In the genomic region with DNA sequence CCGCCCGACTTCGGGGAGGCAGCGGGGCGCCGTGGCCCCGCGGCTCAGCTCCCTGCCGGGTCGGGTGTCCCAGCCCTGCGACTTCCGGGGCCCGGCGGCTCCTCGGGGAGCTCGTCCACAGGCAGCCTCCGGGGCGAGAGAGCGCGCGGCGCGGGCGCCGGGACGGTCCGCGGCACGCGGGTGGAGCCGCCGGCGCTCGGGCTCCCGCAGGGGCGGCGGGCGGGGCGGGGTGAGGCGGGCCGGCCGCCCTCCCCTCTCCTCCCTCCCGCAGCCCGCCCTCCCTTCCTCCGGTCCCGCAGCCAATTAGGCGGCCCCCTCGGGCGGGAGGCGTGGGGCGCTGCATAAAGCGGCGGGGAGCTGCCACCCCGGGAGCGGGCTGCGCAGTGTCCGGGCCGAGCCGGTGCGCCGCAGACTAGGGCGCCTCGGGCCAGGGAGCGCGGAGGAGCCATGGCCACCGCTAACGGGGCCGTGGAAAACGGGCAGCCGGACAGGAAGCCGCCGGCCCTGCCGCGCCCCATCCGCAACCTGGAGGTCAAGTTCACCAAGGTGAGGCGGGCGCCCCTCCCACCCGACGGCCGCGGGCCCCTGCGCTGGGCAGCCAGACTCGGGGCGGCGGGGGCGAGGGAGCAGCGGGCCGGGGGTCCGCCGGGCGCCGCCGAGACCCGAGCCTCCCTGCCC, we compare ENCODE assay signal across 8 cellular contexts. TPM values are rescaled to one million over a fixed set of nuclear protein-coding genes. Genes with fewer than 3 reads are reported as not detected.
DNase-seq lines count a peak whose midpoint lies in the region; ATAC-seq and TF ChIP-seq lines count a peak whose summit lies in the region.

TSS of gene ALDH1A3 (plus strand) at position 371 of the 678 bp plus-strand sequence. CDS start at position 448, 77 bp downstream.

- H3F3A ChIP-seq in SU-DHL-6 (ENCODE audit: insufficient read depth) = no peaks in the 10 kb centered on the region

- ATAC-seq in GM21381 (IDR thresholded peaks at IDR 0.05; ENCODE audit: unreplicated experiment) (peak; percentile 44), HG02840 (IDR thresholded peaks at IDR 0.05; ENCODE audit: low FRiP score, unreplicated experiment) (no peak)
- peak; percentile 22 to 50 for ATAC-seq in naive thymus-derived CD8-positive, alpha-beta T cell

- H3K27me3 ChIP-seq in BJ (ENCODE audit: control insufficient read depth, insufficient read depth, low read length) = peaks cover 26% of the 10 kb centered on the region
- H3K27me3 ChIP-seq in SU-DHL-6 (ENCODE audit: low read length) = no peaks in the 10 kb centered on the region

- no peaks in the 10 kb centered on the region for H3K36me3 Mint-ChIP-seq in naive thymus-derived CD8-positive, alpha-beta T cell

- peak within 1 kb of the TSS; percentile 40 for H3K4me3 ChIP-seq in BJ (ENCODE audit: low read depth, low read length)
- peak within 1 kb of the TSS; percentile 24 for H3K4me3 ChIP-seq in SU-DHL-6 (ENCODE audit: insufficient read depth, low read length, poor library complexity, severe bottlenecking)
- H3K4me3 ChIP-seq in epithelial cell of esophagus (ENCODE audit: low read length) = peak within 1 kb of the TSS; percentile 79

- H3K79me2 ChIP-seq in SU-DHL-6 (ENCODE audit: insufficient read depth, low read length) = no peaks in the 10 kb centered on the region

- peaks cover 2 to 12% (median 9%) of the 10 kb centered on the region in 4 donors for H3K4me1 Mint-ChIP-seq in naive thymus-derived CD8-positive, alpha-beta T cell

- H3K27ac ChIP-seq in SU-DHL-6 (ENCODE audit: low read depth, low read length) = no peak within 1 kb of the TSS

- H4K20me1 ChIP-seq in SU-DHL-6 (ENCODE audit: low read depth, low read length) = no peaks in the 10 kb centered on the region

- H3K4me3 Mint-ChIP-seq in naive thymus-derived CD8-positive, alpha-beta T cell = peak within 1 kb of the TSS; percentile 63 to 80 (median 70)

- CTCF ChIA-PET in BJ (lab: Yijun Ruan, JAX) = interaction anchor here (1.8 to 2.0 kb wide), 2 partner anchors 39 to 208 kb away, joined by 7 read pairs; partner anchors contain the start of gene LRRK1

- no peak within 1 kb of the TSS for H3K9ac ChIP-seq in SU-DHL-6 (ENCODE audit: low read length)

- H3K9me3 ChIP-seq in SU-DHL-6 (ENCODE audit: insufficient read depth, low read length) = no peaks in the 10 kb centered on the region

- H3K27me3 Mint-ChIP-seq in naive thymus-derived CD8-positive, alpha-beta T cell = peaks cover 32 to 80% (median 59%) of the 10 kb centered on the region in 5 donors

- H3K36me3 ChIP-seq in BJ (ENCODE audit: control insufficient read depth, insufficient read depth, low read length) (no peaks in the 10 kb centered on the region), SU-DHL-6 (ENCODE audit: low read length) (no peaks in the 10 kb centered on the region)

- POLR2A ChIA-PET in BJ (lab: Charles Lee) = interaction anchor here (1.2 kb wide), 1 partner anchor 10 kb away, joined by 4 read pairs; no protein-coding TSS in a partner anchor
- POLR2A ChIA-PET in naive thymus-derived CD8-positive, alpha-beta T cell (lab: Charles Lee) = no interaction called here

- no peaks in the 10 kb centered on the region for H3K9me3 Mint-ChIP-seq in naive thymus-derived CD8-positive, alpha-beta T cell

- no peaks in the 10 kb centered on the region for H3K9me2 ChIP-seq in SU-DHL-6 (replicated peaks; ENCODE audit: insufficient read depth, low read length)

- DNase-seq in BJ (ENCODE audit: low read depth) = no peak
- DNase-seq in epithelial cell of esophagus (ENCODE audit: low read depth) = peak; percentile 89
- DNase-seq in naive thymus-derived CD8-positive, alpha-beta T cell = peak in 1 of 10 donors; percentile 2
- no peak for DNase-seq in DMS153 (lab: John Stamatoyannopoulos, UW)
- DNase-seq in NCI-H524 treated with DMSO at 0.1 percent for 48 hours (lab: John Stamatoyannopoulos, UW) = no peak

- no peak within 1 kb of the TSS for H2AFZ ChIP-seq in SU-DHL-6 (ENCODE audit: low read depth, low read length, severe bottlenecking)

- peak within 1 kb of the TSS; percentile 42 for H3K4me2 ChIP-seq in SU-DHL-6 (ENCODE audit: low read depth, low read length, poor library complexity, severe bottlenecking)

- H3K27ac Mint-ChIP-seq in naive thymus-derived CD8-positive, alpha-beta T cell = no peak within 1 kb of the TSS

- TF ChIP-seq CTCF in BJ (IDR thresholded peaks at IDR 0.05; ENCODE audit: insufficient read depth, low read depth, low read length) = no peak
- TF ChIP-seq CTCF in SU-DHL-6 (IDR thresholded peaks at IDR 0.05; ENCODE audit: insufficient read depth, low read length, poor library complexity, severe bottlenecking) = no peak
- TF ChIP-seq CTCF in epithelial cell of esophagus (IDR thresholded peaks at IDR 0.05; ENCODE audit: insufficient read depth, low read depth, low read length, missing control alignments) = no peak

RNA-seq across cellular contexts. Expression of gene ALDH1A3, which starts in this region (rescaled TPM):
- polyA plus RNA-seq in BJ (2011; rRNA removed) = 1.1 TPM in 2 replicates
- polyA minus RNA-seq in BJ (2011; rRNA and poly(A)+ RNA removed) = 0.33 and 1.4 TPM in 2 replicates
- total RNA-seq in naive thymus-derived CD8-positive, alpha-beta T cell = not detected
- not detected for polyA plus RNA-seq in naive thymus-derived CD8-positive, alpha-beta T cell

Comparison
In these comparisons a context has a peak if more than half of its experiments do, and no peak if none do; other contexts are left out.
1. Peak in ATAC-seq in naive thymus-derived CD8-positive, alpha-beta T cell; RNA of the gene not detected or under 1 TPM.
2. H3K4me3 ChIP-seq: peak in every context shown above with its lines; median percentile 79 in epithelial cell of esophagus; 40 in BJ; 24 in SU-DHL-6.